ENCODE assay signal across 21 cellular contexts in genomic region chr10:44759122-44759521, GRCh38.
"Had no signal": no experiment of that assay in that cellular context is flagged by ENCODE, and none has a peak within 500 bp of the region (broad histone marks: within the 10 kb centered on the region; RNA-seq: fewer than 3 reads in every experiment).

No MANE protein-coding gene starts in this region.

- DNase-seq: activated T-cell treated with anti-CD3 and anti-CD28 coated beads, Interleukin-2, amount 50 U/mL, for 1 hour; adrenal gland; effector memory CD4-positive, alpha-beta T cell; glutamatergic neuron; hippocampal formation; nephron progenitor cell; nucleus accumbens; posterior cingulate gyrus; right lobe of liver; stimulated activated CD4-positive, alpha-beta T cell treated with anti-CD3 and anti-CD28 coated beads, Interleukin-1b, Interleukin-23, amount 100 ng/mL, for 48 hours; stomach; T-helper 9 cell had no signal

- H3K4me3 Mint-ChIP-seq: activated naive CD8-positive, alpha-beta T cell; central memory CD8-positive, alpha-beta T cell; memory B cell; nephron progenitor cell; stimulated activated effector memory CD8-positive, alpha-beta T cell treated with anti-CD3 and anti-CD28 coated beads, Interleukin-12 subunit alpha, Interleukin-12 subunit beta, amount 100 ng/mL, for 72 hours; WTC11 had no signal

- H3K27me3 ChIP-seq: adrenal gland, breast epithelium, right lobe of liver, stomach, suprapubic skin, tibial nerve had no signal

- H3K9me3 ChIP-seq: adrenal gland, breast epithelium, right lobe of liver, stomach, suprapubic skin, tibial nerve had no signal

- H3K9me3 Mint-ChIP-seq: memory B cell; nephron progenitor cell; stimulated activated effector memory CD8-positive, alpha-beta T cell treated with anti-CD3 and anti-CD28 coated beads, Interleukin-12 subunit alpha, Interleukin-12 subunit beta, amount 100 ng/mL, for 72 hours had no signal

- ATAC-seq: right lobe of liver; stimulated activated effector memory CD8-positive, alpha-beta T cell treated with anti-CD3 and anti-CD28 coated beads, Interleukin-12 subunit alpha, Interleukin-12 subunit beta, amount 100 ng/mL, for 72 hours; WTC11 had no signal

- H3K4me1 Mint-ChIP-seq: central memory CD8-positive, alpha-beta T cell; memory B cell; stimulated activated effector memory CD8-positive, alpha-beta T cell treated with anti-CD3 and anti-CD28 coated beads, Interleukin-12 subunit alpha, Interleukin-12 subunit beta, amount 100 ng/mL, for 72 hours had no signal

- H3K27ac Mint-ChIP-seq: activated naive CD8-positive, alpha-beta T cell; memory B cell; nephron progenitor cell; stimulated activated effector memory CD8-positive, alpha-beta T cell treated with anti-CD3 and anti-CD28 coated beads, Interleukin-12 subunit alpha, Interleukin-12 subunit beta, amount 100 ng/mL, for 72 hours; WTC11 had no signal

- H3K27ac ChIP-seq: adrenal gland, breast epithelium, right lobe of liver, skin epidermis, stomach, suprapubic skin, tibial nerve had no signal

- H3K36me3 ChIP-seq: adrenal gland, breast epithelium, right lobe of liver, stomach, suprapubic skin, tibial nerve had no signal

- H3K36me3 Mint-ChIP-seq: activated naive CD8-positive, alpha-beta T cell; memory B cell; stimulated activated effector memory CD8-positive, alpha-beta T cell treated with anti-CD3 and anti-CD28 coated beads, Interleukin-12 subunit alpha, Interleukin-12 subunit beta, amount 100 ng/mL, for 72 hours; WTC11 had no signal

- H3K4me3 ChIP-seq: adrenal gland, breast epithelium, right lobe of liver, skin epidermis, stomach, suprapubic skin, tibial nerve had no signal

- H3K4me1 ChIP-seq: adrenal gland, breast epithelium, right lobe of liver, stomach, suprapubic skin had no signal
